In the genomic region with DNA sequence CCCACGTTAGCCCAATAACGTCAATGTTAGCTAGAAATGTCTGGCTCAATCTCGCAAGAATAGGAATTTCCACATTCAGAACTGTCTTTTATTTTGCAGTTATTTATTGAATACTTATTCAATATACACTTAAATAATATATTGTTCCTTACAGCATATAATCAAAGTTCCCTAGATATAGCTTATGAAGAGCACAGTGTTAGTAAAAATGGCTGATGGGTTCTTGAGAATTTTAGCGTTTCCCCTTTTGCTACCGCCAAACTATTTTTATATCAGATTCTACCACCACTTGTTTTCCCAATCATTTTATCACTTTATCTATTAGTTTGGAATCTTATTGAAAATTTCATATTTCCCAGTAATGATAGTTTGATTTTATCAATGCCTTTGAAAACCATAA, we compare ENCODE assay signal across 1 cellular context.
TF ChIP-seq lines count a peak whose summit lies in the region.

No MANE protein-coding gene starts in this region.

TF ChIP-seq in GM12878, 131 proteins besides CTCF, POLR2A, EP300 and RAD21:
- TF ChIP-seq ZNF384 (IDR thresholded peaks at IDR 0.05; ENCODE audit: borderline replicate concordance, low read depth, low read length) (no peak), ZBTB33 (IDR thresholded peaks at IDR 0.05) (peak; percentile 90), BCLAF1 (IDR thresholded peaks at IDR 0.05) (no peak)
